8 cellular contexts compared by ENCODE assay signal in the genomic region with DNA sequence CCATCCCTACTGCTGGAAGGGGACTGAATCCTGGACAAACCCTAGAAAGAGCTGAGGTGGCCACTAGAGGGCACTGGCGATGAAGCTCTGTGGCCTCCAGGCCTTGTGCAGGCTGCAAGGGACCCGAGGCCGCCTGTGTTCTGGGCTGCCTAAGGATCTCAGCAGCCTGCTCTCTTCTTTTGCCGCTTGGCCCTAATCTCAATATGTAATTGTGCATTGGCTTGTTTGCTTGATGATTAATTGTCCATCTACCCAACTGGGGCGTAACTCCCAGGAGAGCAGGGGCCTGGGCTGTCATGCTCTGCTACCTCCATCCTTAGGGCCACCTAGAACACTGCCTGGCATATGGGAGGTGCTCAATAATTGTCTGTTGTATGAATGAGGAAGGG.
A peak's percentile ranks its signal among the peaks of the same experiment; 100 is the strongest.
DNase-seq lines count a peak whose midpoint lies in the region; ATAC-seq and TF ChIP-seq lines count a peak whose summit lies in the region.

No MANE protein-coding gene starts in this region.

- POLR2A ChIA-PET in AG04449 (lab: Yijun Ruan, JAX) = interaction anchor here (0.8 to 1.0 kb wide), 3 partner anchors 74 to 85 kb away, joined by 3 to 4 read pairs (median 3); partner anchors contain the start of gene SYNE3

- DNase-seq in AG04449 (ENCODE audit: low read depth, low spot score) (no peak), NCI-H2227 (lab: John Stamatoyannopoulos, UW; ENCODE audit: unreplicated experiment) (peak; percentile 80), caudate nucleus (lab: John Stamatoyannopoulos, UW) (peak in 58 of 61 donors; percentile 34 to 87 (median 68)), left colon (peak; percentile 71 to 91)
- peak; percentile 48 for DNase-seq in activated CD4-positive, CD25-positive, alpha-beta regulatory T cell treated with anti-CD3 and anti-CD28 coated beads, Interleukin-2, amount 50 U/mL, for 16 hours (ENCODE audit: low read depth, low spot score)
- DNase-seq in stimulated activated CD4-positive, alpha-beta T cell treated with anti-CD3 and anti-CD28 coated beads, Interleukin-4, amount 100 ng/mL, for 24 hours = peak; percentile 84

- CTCF ChIA-PET in AG04449 (lab: Yijun Ruan, JAX) = interaction anchor here (0.7 to 12.4 kb wide), 35 partner anchors 9 to 753 kb away, joined by 3 to 201 read pairs (median 7); partner anchors contain the start of gene SYNE3

- peak; percentile 93 for TF ChIP-seq CTCF in AG04449 (IDR thresholded peaks at IDR 0.05; ENCODE audit: insufficient read depth, low read length, missing control alignments)

- ATAC-seq in GM18867 (IDR thresholded peaks at IDR 0.05; ENCODE audit: unreplicated experiment) (peak; percentile 69), HG03159 (IDR thresholded peaks at IDR 0.05; ENCODE audit: unreplicated experiment) (peak; percentile 85), left colon (peak; percentile 86)

- intact Hi-C loops in left colon (cut with DNase I, micrococcal nuclease) = loop anchor here (5.0 kb wide), 1 partner anchor 85 kb away; no protein-coding TSS in a partner anchor

- H3K4me3 ChIP-seq in AG04449 (ENCODE audit: low read depth, low read length) = no peak overlapping the region

- H3K27ac ChIP-seq in caudate nucleus (ENCODE audit: low read depth, low read length) = no peak overlapping the region
